Comparison of ENCODE assay signal across 1 cellular context in the genomic region with DNA sequence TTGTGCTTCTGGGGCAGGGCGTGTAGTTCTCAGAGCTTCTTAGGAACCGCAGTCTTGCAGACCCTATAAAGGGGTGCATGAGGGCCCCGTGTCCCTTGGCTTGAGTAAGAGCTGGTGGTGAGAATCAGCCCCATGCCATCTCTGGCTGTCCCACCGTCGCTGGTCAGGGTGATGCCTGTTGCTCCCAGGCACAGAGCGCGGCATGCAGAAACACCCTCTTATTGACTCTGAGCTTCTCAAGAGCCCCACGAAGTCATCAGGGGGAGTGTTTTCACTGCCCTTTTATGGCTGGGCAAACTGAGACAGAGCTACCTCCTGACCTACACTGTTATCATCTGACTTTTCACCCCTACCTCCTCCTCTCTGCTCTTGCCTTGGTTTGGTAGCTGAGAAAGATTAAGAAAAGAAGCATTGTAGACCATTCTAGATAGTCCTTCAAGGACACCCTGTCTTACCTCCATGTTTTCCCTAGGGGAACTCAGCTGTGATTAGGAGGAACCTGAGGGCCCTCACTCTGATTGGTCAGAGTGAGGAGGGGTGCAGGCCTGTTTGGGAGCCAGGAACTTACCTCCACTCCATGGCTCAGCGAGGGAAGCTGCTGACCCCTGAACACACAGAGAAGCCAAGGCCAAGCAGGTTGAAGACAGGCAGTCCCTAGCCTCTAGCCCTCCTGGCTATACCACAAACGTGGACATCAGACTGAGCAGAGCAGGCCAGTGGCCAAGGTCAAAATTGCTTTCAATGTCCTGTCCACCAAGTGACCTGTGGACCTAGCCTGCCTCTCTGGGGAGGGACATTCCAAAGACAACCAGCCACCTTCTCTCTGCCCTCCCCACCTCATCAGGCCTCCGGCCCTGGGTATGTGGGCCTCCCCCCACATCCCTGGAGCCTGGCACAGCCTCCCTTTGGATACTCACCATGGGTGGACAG.
TF ChIP-seq lines count a peak whose summit lies in the region.

No MANE protein-coding gene starts in this region.

TF ChIP-seq in IMR-90, 13 proteins besides CTCF, POLR2A, EP300 and RAD21:
- TF ChIP-seq RFX5 (IDR thresholded peaks at IDR 0.05; ENCODE audit: low read depth, low read length): no peak
- no peak for TF ChIP-seq CHD1 (IDR thresholded peaks at IDR 0.05; ENCODE audit: low read depth, low read length)
- TF ChIP-seq, protein P1, sequence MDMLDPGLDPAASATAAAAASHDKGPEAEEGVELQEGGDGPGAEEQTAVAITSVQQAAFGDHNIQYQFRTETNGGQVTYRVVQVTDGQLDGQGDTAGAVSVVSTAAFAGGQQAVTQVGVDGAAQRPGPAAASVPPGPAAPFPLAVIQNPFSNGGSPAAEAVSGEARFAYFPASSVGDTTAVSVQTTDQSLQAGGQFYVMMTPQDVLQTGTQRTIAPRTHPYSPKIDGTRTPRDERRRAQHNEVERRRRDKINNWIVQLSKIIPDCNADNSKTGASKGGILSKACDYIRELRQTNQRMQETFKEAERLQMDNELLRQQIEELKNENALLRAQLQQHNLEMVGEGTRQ (IDR thresholded peaks at IDR 0.05; ENCODE audit: low read depth, low read length): no peak
- no peak for TF ChIP-seq BHLHE40 (IDR thresholded peaks at IDR 0.05; ENCODE audit: low read depth, low read length)
- TF ChIP-seq, protein P2, sequence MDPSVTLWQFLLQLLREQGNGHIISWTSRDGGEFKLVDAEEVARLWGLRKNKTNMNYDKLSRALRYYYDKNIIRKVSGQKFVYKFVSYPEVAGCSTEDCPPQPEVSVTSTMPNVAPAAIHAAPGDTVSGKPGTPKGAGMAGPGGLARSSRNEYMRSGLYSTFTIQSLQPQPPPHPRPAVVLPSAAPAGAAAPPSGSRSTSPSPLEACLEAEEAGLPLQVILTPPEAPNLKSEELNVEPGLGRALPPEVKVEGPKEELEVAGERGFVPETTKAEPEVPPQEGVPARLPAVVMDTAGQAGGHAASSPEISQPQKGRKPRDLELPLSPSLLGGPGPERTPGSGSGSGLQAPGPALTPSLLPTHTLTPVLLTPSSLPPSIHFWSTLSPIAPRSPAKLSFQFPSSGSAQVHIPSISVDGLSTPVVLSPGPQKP (IDR thresholded peaks at IDR 0.05; ENCODE audit: borderline replicate concordance, low read depth, low read length): no peak
- TF ChIP-seq MAZ (IDR thresholded peaks at IDR 0.05; ENCODE audit: borderline replicate concordance, low read depth, low read length): no peak
- no peak for TF ChIP-seq MAFK (IDR thresholded peaks at IDR 0.05; ENCODE audit: low read depth, low read length)
- TF ChIP-seq FOS (IDR thresholded peaks at IDR 0.05; ENCODE audit: low read depth, low read length): no peak
- TF ChIP-seq NFE2L2 (IDR thresholded peaks at IDR 0.05; ENCODE audit: low read depth, low read length): no peak
- no peak for TF ChIP-seq CEBPB (IDR thresholded peaks at IDR 0.05; ENCODE audit: low read depth, low read length)
- TF ChIP-seq SMC3 (IDR thresholded peaks at IDR 0.05; ENCODE audit: low read depth, low read length): no peak
- TF ChIP-seq MXI1 (IDR thresholded peaks at IDR 0.05; ENCODE audit: borderline replicate concordance, low read depth, low read length): no peak
